18 cellular contexts compared by ENCODE assay signal in genomic region chr6:130187335-130188206, GRCh38. TPM values are rescaled to one million over a fixed set of nuclear protein-coding genes. Genes with fewer than 3 reads are reported as not detected.
A peak's percentile ranks its signal among the peaks of the same experiment; 100 is the strongest.
DNase-seq lines count a peak whose midpoint lies in the region; ATAC-seq and FAIRE-seq lines count a peak whose summit lies in the region.
"Had no signal": no experiment of that assay in that cellular context is flagged by ENCODE, and none has a peak within 500 bp of the region (broad histone marks: within the 10 kb centered on the region; RNA-seq: fewer than 3 reads in every experiment).

No MANE protein-coding gene starts in this region.

- H3K27me3 ChIP-seq in CD8-positive, alpha-beta memory T cell (ENCODE audit: insufficient read depth, low read length, poor library complexity, severe bottlenecking), result no peaks in the 10 kb centered on the region

- peaks cover 4% of the 10 kb centered on the region for H3K9me3 Mint-ChIP-seq in activated CD8-positive, alpha-beta memory T cell treated with anti-CD3 and anti-CD28 coated beads, Interleukin-2, amount 10 ng/mL, durations not matched to agents 7 days and 5 days (ENCODE audit: low read depth)
- no peaks in the 10 kb centered on the region for H3K9me3 Mint-ChIP-seq in CD8-positive, alpha-beta memory T cell
- H3K9me3 Mint-ChIP-seq in activated naive CD8-positive, alpha-beta T cell treated with anti-CD3 and anti-CD28 coated beads for 36 hours, result peaks cover 5% of the 10 kb centered on the region
- H3K9me3 Mint-ChIP-seq in natural killer cell treated with Interleukin-12 subunit alpha and Interleukin-12 subunit beta and Interleukin-15 and Interleukin-18, amount 100 ng/mL, for 72 hours, result no peaks in the 10 kb centered on the region

- H3K4me1 Mint-ChIP-seq in activated CD8-positive, alpha-beta memory T cell treated with anti-CD3 and anti-CD28 coated beads, Interleukin-2, amount 10 ng/mL, durations not matched to agents 7 days and 5 days, result peaks cover 57% of the 10 kb centered on the region
- peaks cover 88 to 95% (median 94%) of the 10 kb centered on the region in 3 donors for H3K4me1 Mint-ChIP-seq in CD8-positive, alpha-beta memory T cell
- H3K4me1 Mint-ChIP-seq in activated naive CD8-positive, alpha-beta T cell treated with anti-CD3 and anti-CD28 coated beads for 36 hours, result peaks cover 74% of the 10 kb centered on the region
- H3K4me1 Mint-ChIP-seq in natural killer cell treated with Interleukin-12 subunit alpha and Interleukin-12 subunit beta and Interleukin-15 and Interleukin-18, amount 100 ng/mL, for 72 hours (ENCODE audit: low read depth in 2 of 2), result peaks cover 62 to 83% of the 10 kb centered on the region in 2 donors

- no peaks in the 10 kb centered on the region for H3K27me3 Mint-ChIP-seq in activated CD8-positive, alpha-beta memory T cell treated with anti-CD3 and anti-CD28 coated beads, Interleukin-2, amount 10 ng/mL, durations not matched to agents 7 days and 5 days
- no peaks in the 10 kb centered on the region for H3K27me3 Mint-ChIP-seq in CD8-positive, alpha-beta memory T cell
- H3K27me3 Mint-ChIP-seq in activated naive CD8-positive, alpha-beta T cell treated with anti-CD3 and anti-CD28 coated beads for 36 hours, result no peaks in the 10 kb centered on the region
- no peaks in the 10 kb centered on the region for H3K27me3 Mint-ChIP-seq in natural killer cell treated with Interleukin-12 subunit alpha and Interleukin-12 subunit beta and Interleukin-15 and Interleukin-18, amount 100 ng/mL, for 72 hours

- H3K4me3 ChIP-seq in CD8-positive, alpha-beta memory T cell (ENCODE audit: low read length), result no peak overlapping the region

- POLR2A ChIA-PET in CD8-positive, alpha-beta memory T cell (lab: Charles Lee), result interaction anchor here (1.4 kb wide), 1 partner anchor 27 kb away, joined by 8 read pairs; no protein-coding TSS in a partner anchor

- DNase-seq in activated CD8-positive, alpha-beta memory T cell treated with anti-CD3 and anti-CD28 coated beads, Interleukin-2, amount 10 ng/mL, durations not matched to agents 7 days and 5 days, result no peak
- no peak for DNase-seq in activated CD8-positive, alpha-beta memory T cell treated with anti-CD3 and anti-CD28 coated beads for 24 hours
- DNase-seq in CD8-positive, alpha-beta memory T cell, result no peak
- no peak for DNase-seq in activated naive CD8-positive, alpha-beta T cell treated with anti-CD3 and anti-CD28 coated beads for 36 hours
- DNase-seq in natural killer cell treated with Interleukin-12 subunit alpha and Interleukin-12 subunit beta and Interleukin-15 and Interleukin-18, amount 100 ng/mL, for 72 hours (ENCODE audit: low spot score), result no peak
- DNase-seq in C1 segment of cervical spinal cord (lab: John Stamatoyannopoulos, UW), result no peak
- DNase-seq in urothelium cell line (ENCODE audit: low spot score), result no peak
- DNase-seq: DND-41, GDM1, HCEC 1CT, NCI-H1048, NCI-H2107, NCI-H345, NCI-H526 treated with DMSO at 0.1 percent for 48 hours had no signal

- H3K27ac Mint-ChIP-seq in activated CD8-positive, alpha-beta memory T cell treated with anti-CD3 and anti-CD28 coated beads, Interleukin-2, amount 10 ng/mL, durations not matched to agents 7 days and 5 days, result peak overlapping the region; percentile 59
- peak overlapping the region; percentile 69 to 94 (median 86) for H3K27ac Mint-ChIP-seq in CD8-positive, alpha-beta memory T cell
- H3K27ac Mint-ChIP-seq in activated naive CD8-positive, alpha-beta T cell treated with anti-CD3 and anti-CD28 coated beads for 36 hours, result peak overlapping the region; percentile 76
- peak overlapping the region; percentile 91 to 93 for H3K27ac Mint-ChIP-seq in natural killer cell treated with Interleukin-12 subunit alpha and Interleukin-12 subunit beta and Interleukin-15 and Interleukin-18, amount 100 ng/mL, for 72 hours

- FAIRE-seq in urothelium cell line (lab: Jason Lieb, UNC), result no peak
- FAIRE-seq: D721Med had no signal

- H3K36me3 ChIP-seq in CD8-positive, alpha-beta memory T cell (ENCODE audit: insufficient read depth, low read length), result peaks cover 5% of the 10 kb centered on the region

- no peaks in the 10 kb centered on the region for H3K9me3 ChIP-seq in CD8-positive, alpha-beta memory T cell (ENCODE audit: low read length)

- peaks cover 86% of the 10 kb centered on the region for H3K4me1 ChIP-seq in CD8-positive, alpha-beta memory T cell (ENCODE audit: insufficient read depth, low read length)

- ATAC-seq in activated CD8-positive, alpha-beta memory T cell treated with anti-CD3 and anti-CD28 coated beads, Interleukin-2, amount 10 ng/mL, durations not matched to agents 7 days and 5 days, result peak; percentile 38
- peak in 1 of 2 donors; percentile 62 for ATAC-seq in natural killer cell treated with Interleukin-12 subunit alpha and Interleukin-12 subunit beta and Interleukin-15 and Interleukin-18, amount 100 ng/mL, for 72 hours
- no peak for ATAC-seq in HG03565 (IDR thresholded peaks at IDR 0.05; ENCODE audit: unreplicated experiment)

- H3K27ac ChIP-seq in CD8-positive, alpha-beta memory T cell (ENCODE audit: low read depth, low read length), result no peak overlapping the region
- H3K27ac ChIP-seq: C4-2B, RWPE1 had no signal

- peaks cover 65% of the 10 kb centered on the region for H3K36me3 Mint-ChIP-seq in activated CD8-positive, alpha-beta memory T cell treated with anti-CD3 and anti-CD28 coated beads, Interleukin-2, amount 10 ng/mL, durations not matched to agents 7 days and 5 days
- H3K36me3 Mint-ChIP-seq in CD8-positive, alpha-beta memory T cell, result peaks cover 9 to 83% (median 47%) of the 10 kb centered on the region in 3 donors
- H3K36me3 Mint-ChIP-seq in activated naive CD8-positive, alpha-beta T cell treated with anti-CD3 and anti-CD28 coated beads for 36 hours, result peaks cover 21% of the 10 kb centered on the region
- H3K36me3 Mint-ChIP-seq in natural killer cell treated with Interleukin-12 subunit alpha and Interleukin-12 subunit beta and Interleukin-15 and Interleukin-18, amount 100 ng/mL, for 72 hours, result no peaks in the 10 kb centered on the region

- H3K4me3 Mint-ChIP-seq in activated CD8-positive, alpha-beta memory T cell treated with anti-CD3 and anti-CD28 coated beads, Interleukin-2, amount 10 ng/mL, durations not matched to agents 7 days and 5 days, result no peak overlapping the region
- H3K4me3 Mint-ChIP-seq in CD8-positive, alpha-beta memory T cell, result peak overlapping the region in 4 of 7 donors; percentile 40 to 67 (median 46)
- H3K4me3 Mint-ChIP-seq in activated naive CD8-positive, alpha-beta T cell treated with anti-CD3 and anti-CD28 coated beads for 36 hours, result peak overlapping the region; percentile 6
- H3K4me3 Mint-ChIP-seq in natural killer cell treated with Interleukin-12 subunit alpha and Interleukin-12 subunit beta and Interleukin-15 and Interleukin-18, amount 100 ng/mL, for 72 hours, result peak overlapping the region; percentile 71

- CTCF ChIA-PET in activated CD8-positive, alpha-beta memory T cell treated with anti-CD3 and anti-CD28 coated beads, Interleukin-2, amount 10 ng/mL, durations not matched to agents 7 days and 5 days (lab: Charles Lee), result interaction anchor here (0.6 to 2.1 kb wide), 6 partner anchors 23 to 567 kb away, joined by 3 to 6 read pairs (median 4); no protein-coding TSS in a partner anchor
- CTCF ChIA-PET in CD8-positive, alpha-beta memory T cell (lab: Charles Lee), result interaction anchor here (1.2 to 1.9 kb wide), 3 partner anchors 20 to 36 kb away, joined by 3 to 7 read pairs (median 3); no protein-coding TSS in a partner anchor

RNA-seq across cellular contexts. Expression of gene SAMD3, which starts 35.2 kb away (rescaled TPM):
- total RNA-seq in activated CD8-positive, alpha-beta memory T cell treated with anti-CD3 and anti-CD28 coated beads, Interleukin-2, amount 10 ng/mL, durations not matched to agents 7 days and 5 days, result 10 to 100 TPM; 14.3 to 47.9 TPM
- 10 to 100 TPM; 12.5 to 14.5 TPM for total RNA-seq in CD8-positive, alpha-beta memory T cell
- 220 TPM for polyA plus RNA-seq in CD8-positive, alpha-beta memory T cell
- 1 to 10 TPM; 2.7 to 3.3 TPM for total RNA-seq in activated naive CD8-positive, alpha-beta T cell treated with anti-CD3 and anti-CD28 coated beads for 36 hours
- total RNA-seq in natural killer cell treated with Interleukin-12 subunit alpha and Interleukin-12 subunit beta and Interleukin-15 and Interleukin-18, amount 100 ng/mL, for 72 hours, result 10 to 100 TPM; 14.6 to 39.3 TPM
